Comparison of ENCODE assay signal across 12 cellular contexts in the genomic region with DNA sequence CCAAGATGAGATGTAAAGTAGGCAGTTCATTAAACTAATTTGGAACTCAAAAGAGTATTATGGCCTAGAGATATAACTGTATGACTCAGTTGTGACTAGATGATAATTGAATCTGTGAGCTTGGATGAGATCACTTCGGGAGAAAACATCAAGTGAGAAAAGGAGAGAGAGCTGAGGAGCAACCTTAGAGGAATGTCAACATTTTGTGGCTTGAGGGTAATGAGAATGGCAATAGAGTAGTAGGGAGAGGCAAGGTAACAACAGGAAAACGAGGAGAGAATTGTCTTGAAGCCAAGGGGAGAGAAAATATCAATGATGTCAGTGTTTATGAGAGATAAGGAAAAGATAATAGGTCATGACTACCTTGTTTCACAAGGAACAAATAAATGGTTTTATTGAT.
A peak's percentile ranks its signal among the peaks of the same experiment; 100 is the strongest.
DNase-seq lines count a peak whose midpoint lies in the region; ATAC-seq and TF ChIP-seq lines count a peak whose summit lies in the region.
"Had no signal": no experiment of that assay in that cellular context is flagged by ENCODE, and none has a peak within 500 bp of the region (broad histone marks: within the 10 kb centered on the region; RNA-seq: fewer than 3 reads in every experiment).

No MANE protein-coding gene starts in this region.

- no TSS peak for BruUV-seq in mammary epithelial cell (replicated peaks; lab: Mats Ljungman, UMichigan)

- intact Hi-C loops in mammary epithelial cell (cut with micrococcal nuclease): no loop called here
- intact Hi-C loops in breast epithelium (cut with DNase I; ENCODE audit: low total_unique reads): no loop called here
- intact Hi-C loops in esophagus squamous epithelium (cut with DNase I): no loop called here

- dilution Hi-C loops in mammary epithelial cell (cut with HindIII; ENCODE audit: low sequenced_read_pairs): no loop called here

- no peak overlapping the region for H3K27ac ChIP-seq in mammary epithelial cell (ENCODE audit: insufficient read depth, low read depth, low read length)
- H3K27ac ChIP-seq in breast epithelium: no peak overlapping the region
- H3K27ac ChIP-seq in RWPE2 (ENCODE audit: poor library complexity, severe bottlenecking): no peak overlapping the region
- H3K27ac ChIP-seq in esophagus squamous epithelium: no peak overlapping the region

- no peak overlapping the region for H2AFZ ChIP-seq in mammary epithelial cell (ENCODE audit: low read depth, low read length)

- TF ChIP-seq CTCF in mammary epithelial cell (conservative IDR thresholded peaks at IDR 0.05 in 1 of 2, IDR thresholded peaks at IDR 0.05 in 1 of 2; ENCODE audit: extremely low read depth in 1 of 2, insufficient read depth in 1 of 2, low read depth in 1 of 2, low read length in 2 of 2) (no peak), breast epithelium (IDR thresholded peaks at IDR 0.05) (no peak), RWPE2 (IDR thresholded peaks at IDR 0.05; ENCODE audit: poor library complexity, severe bottlenecking) (no peak), esophagus squamous epithelium (IDR thresholded peaks at IDR 0.05) (no peak)

- CTCF ChIA-PET in mammary epithelial cell (lab: Charles Lee; ENCODE audit: low non-redundant PET): no interaction called here

- no peaks in the 10 kb centered on the region for H4K20me1 ChIP-seq in mammary epithelial cell (ENCODE audit: insufficient read depth, low read length)

- WGBS in mammary epithelial cell (ENCODE audit: low coverage, missing lambda C conversion rate): 0% methylated on average over 1 of the region's 2 CpGs
- WGBS in esophagus squamous epithelium, 2 donors: 32 to 43% methylated on average over 2 of the region's 2 CpGs

- ATAC-seq in RWPE2 (ENCODE audit: low read depth): 0 out of 3 replicates have a peak, but pooled peaks have one; percentile 17

- H3K9me3 ChIP-seq in mammary epithelial cell (replicated peaks; ENCODE audit: insufficient read depth, low read length) (no peaks in the 10 kb centered on the region), breast epithelium (no peaks in the 10 kb centered on the region), RWPE2 (ENCODE audit: severe bottlenecking) (no peaks in the 10 kb centered on the region), esophagus squamous epithelium (no peaks in the 10 kb centered on the region)

- no peak overlapping the region for H3K9ac ChIP-seq in mammary epithelial cell (ENCODE audit: insufficient read depth, low read length)

- H3K27me3 ChIP-seq in mammary epithelial cell (ENCODE audit: insufficient read depth, low read length): no peaks in the 10 kb centered on the region
- no peaks in the 10 kb centered on the region for H3K27me3 ChIP-seq in breast epithelium
- no peaks in the 10 kb centered on the region for H3K27me3 ChIP-seq in RWPE2 (ENCODE audit: insufficient read depth, poor library complexity, severe bottlenecking)
- H3K27me3 ChIP-seq in esophagus squamous epithelium: no peaks in the 10 kb centered on the region

- H3K4me3 ChIP-seq in mammary epithelial cell (replicated peaks in 1 of 3; ENCODE audit: insufficient read depth in 1 of 3, low read depth in 2 of 3, low read length in 3 of 3): no peak overlapping the region
- H3K4me3 ChIP-seq in breast epithelium: no peak overlapping the region
- no peak overlapping the region for H3K4me3 ChIP-seq in RWPE2 (ENCODE audit: severe bottlenecking)
- no peak overlapping the region for H3K4me3 ChIP-seq in esophagus squamous epithelium

- H3K79me2 ChIP-seq in mammary epithelial cell (ENCODE audit: insufficient read depth, low read length): no peaks in the 10 kb centered on the region

- no peaks in the 10 kb centered on the region for H3K4me1 ChIP-seq in mammary epithelial cell (ENCODE audit: insufficient read depth, low read length)
- no peaks in the 10 kb centered on the region for H3K4me1 ChIP-seq in breast epithelium
- H3K4me1 ChIP-seq in RWPE2 (ENCODE audit: insufficient read depth, poor library complexity, severe bottlenecking): no peaks in the 10 kb centered on the region
- H3K4me1 ChIP-seq in esophagus squamous epithelium: no peaks in the 10 kb centered on the region

- H3K4me2 ChIP-seq in mammary epithelial cell (ENCODE audit: insufficient read depth, low read depth, low read length): no peak overlapping the region

- DNase-seq in mammary epithelial cell: peak; percentile 38
- no peak for DNase-seq in breast epithelium (ENCODE audit: low spot score in 2 of 2)
- no peak for DNase-seq in RWPE2 (ENCODE audit: low spot score)
- peak; percentile 45 for DNase-seq in fibroblast of peridontal ligament (ENCODE audit: extremely low read depth)
- DNase-seq in germinal center (ENCODE audit: low spot score): no peak
- no peak for DNase-seq in esophagus squamous epithelium (lab: John Stamatoyannopoulos, UW)
- DNase-seq in stimulated activated CD4-positive, alpha-beta T cell treated with anti-CD3 and anti-CD28 coated beads, Interleukin-2, amount 100 ng/mL, for 24 hours: no peak
- no peak for DNase-seq in T-helper 9 cell
- DNase-seq: 8988T; activated naive CD4-positive, alpha-beta T cell treated with anti-CD3 and anti-CD28 coated beads, Interleukin-2, amount 50 U/mL, for 16 hours; activated T-cell treated with anti-CD3 and anti-CD28 coated beads, Interleukin-2, amount 50 U/mL, for 1 hour; stimulated activated naive CD4-positive, alpha-beta T cell had no signal

- TF ChIP-seq POLR2A in breast epithelium (IDR thresholded peaks at IDR 0.05) (no peak), esophagus squamous epithelium (IDR thresholded peaks at IDR 0.05) (no peak)

- H3K36me3 ChIP-seq in mammary epithelial cell (ENCODE audit: insufficient read depth, low read length) (no peaks in the 10 kb centered on the region), breast epithelium (no peaks in the 10 kb centered on the region), RWPE2 (ENCODE audit: low read depth) (no peaks in the 10 kb centered on the region), esophagus squamous epithelium (no peaks in the 10 kb centered on the region)

- in situ Hi-C loops in mammary epithelial cell (cut with MboI; ENCODE audit: low sequenced_read_pairs in 2 of 2): no loop called here

Comparison
In these comparisons a context has a peak if more than half of its experiments do, and no peak if none do; other contexts are left out.
1. DNase-seq: peak in mammary epithelial cell (single experiment) and fibroblast of peridontal ligament (single experiment); none in breast epithelium (0 of 2), RWPE2 (single experiment), germinal center (single experiment), esophagus squamous epithelium (single experiment), stimulated activated CD4-positive, alpha-beta T cell treated with anti-CD3 and anti-CD28 coated beads, Interleukin-2, amount 100 ng/mL, for 24 hours (0 of 2) and T-helper 9 cell (single experiment).